ENCODE assay signal across 22 cellular contexts in genomic region chr7:140681766-140682165, GRCh38. TPM values are rescaled to one million over a fixed set of nuclear protein-coding genes. Genes with fewer than 3 reads are reported as not detected.
DNase-seq lines count a peak whose midpoint lies in the region; ATAC-seq and TF ChIP-seq lines count a peak whose summit lies in the region.
"Had no signal": no experiment of that assay in that cellular context is flagged by ENCODE, and none has a peak within 500 bp of the region (broad histone marks: within the 10 kb centered on the region; RNA-seq: fewer than 3 reads in every experiment).

No MANE protein-coding gene starts in this region.

- H3K4ac ChIP-seq in mesendoderm (ENCODE audit: low read depth, low read length) = no peak overlapping the region

- intact Hi-C loops in stomach (cut with DNase I; ENCODE audit: low total_unique reads) = no loop called here

- TF ChIP-seq CTCF in stomach (IDR thresholded peaks at IDR 0.05) (no peak), chondrocyte (IDR thresholded peaks at IDR 0.05) (no peak)

- no peak for TF ChIP-seq EP300 in stomach (IDR thresholded peaks at IDR 0.05)

- H3K27me3 Mint-ChIP-seq in activated T-helper 17 cell treated with anti-CD3 and anti-CD28 coated beads, Interleukin-2, amount 50 U/mL, for 72 hours = no peaks in the 10 kb centered on the region
- H3K27me3 Mint-ChIP-seq in chondrocyte (ENCODE audit: low read depth) = no peaks in the 10 kb centered on the region
- H3K27me3 Mint-ChIP-seq: B cell; CD4-positive, CD25-positive, alpha-beta regulatory T cell had no signal

- ATAC-seq in activated T-helper 17 cell treated with anti-CD3 and anti-CD28 coated beads, Interleukin-2, amount 50 U/mL, for 72 hours (replicated peaks) = no peak
- ATAC-seq: CD8-positive, alpha-beta T cell; GM12878 had no signal

- peaks cover 26 to 99% (median 85%) of the 10 kb centered on the region in 4 donors for H3K36me3 ChIP-seq in stomach
- H3K36me3 ChIP-seq in mesendoderm (ENCODE audit: control insufficient read depth, insufficient read depth, low read length) = no peaks in the 10 kb centered on the region

- H3K4me2 ChIP-seq in mesendoderm (ENCODE audit: low read length) = no peak overlapping the region
- H3K4me2 ChIP-seq: BLaER1 had no signal

- H3K79me2 ChIP-seq in mesendoderm (ENCODE audit: control insufficient read depth, insufficient read depth, low read length) = no peaks in the 10 kb centered on the region

- no peak overlapping the region for H3K56ac ChIP-seq in mesendoderm (ENCODE audit: low read length)

- peak overlapping the region; percentile 74 for H3K27ac Mint-ChIP-seq in activated T-helper 17 cell treated with anti-CD3 and anti-CD28 coated beads, Interleukin-2, amount 50 U/mL, for 72 hours
- H3K27ac Mint-ChIP-seq in chondrocyte (ENCODE audit: unreplicated experiment) = no peak overlapping the region
- H3K27ac Mint-ChIP-seq: B cell; CD8-positive, alpha-beta T cell had no signal

- DNase-seq in activated effector memory CD4-positive, alpha-beta T cell treated with anti-CD3 and anti-CD28 coated beads, Interleukin-2, amount 50 U/mL, for 16 hours = peak; percentile 8
- no peak for DNase-seq in activated effector memory CD4-positive, alpha-beta T cell treated with Interleukin-2 at 50 U/mL for 16 hours
- DNase-seq in myocyte (ENCODE audit: low read depth) (peak; percentile 17), stomach (peak; percentile 7), chondrocyte (ENCODE audit: low spot score) (no peak), T-helper 2 cell (no peak), mesendoderm (no peak)
- DNase-seq: Caco-2; CD4-positive, CD25-positive, alpha-beta regulatory T cell; CD8-positive, alpha-beta T cell; DMS 273 treated with DMSO at 0.1 percent for 48 hours; DMS79; EL; GDM1; GOT3 had no signal

- H3K27ac ChIP-seq in stomach (no peak overlapping the region), mesendoderm (ENCODE audit: low read depth, low read length) (no peak overlapping the region)
- H3K27ac ChIP-seq: 22Rv1, BLaER1, C4-2B had no signal

- H2BK120ac ChIP-seq in mesendoderm (ENCODE audit: low read depth, low read length) = no peak overlapping the region

- no peak overlapping the region for H3K18ac ChIP-seq in mesendoderm (ENCODE audit: low read length)

- H3K4me3 Mint-ChIP-seq in activated T-helper 17 cell treated with anti-CD3 and anti-CD28 coated beads, Interleukin-2, amount 50 U/mL, for 72 hours = no peak overlapping the region
- no peak overlapping the region for H3K4me3 Mint-ChIP-seq in chondrocyte (ENCODE audit: unreplicated experiment)
- H3K4me3 Mint-ChIP-seq: B cell; CD4-positive, CD25-positive, alpha-beta regulatory T cell; CD8-positive, alpha-beta T cell had no signal

- H4K8ac ChIP-seq in mesendoderm (ENCODE audit: low read depth, low read length) = no peak overlapping the region

- WGBS in stomach, 5 donors = 86 to 98% (median 95%) methylated on average over 3 of the region's 3 CpGs
- no CpG with 5 or more reads among the region's 3 CpGs for WGBS in mesendoderm (ENCODE audit: extremely low coverage, insufficient coverage, low lambda C conversion rate)

- H3K9me3 ChIP-seq in stomach = no peaks in the 10 kb centered on the region
- H3K9me3 ChIP-seq: BLaER1, Caco-2, HAP-1 had no signal

- H3K9me3 Mint-ChIP-seq in activated T-helper 17 cell treated with anti-CD3 and anti-CD28 coated beads, Interleukin-2, amount 50 U/mL, for 72 hours = no peaks in the 10 kb centered on the region
- H3K9me3 Mint-ChIP-seq in chondrocyte (ENCODE audit: low read depth) = no peaks in the 10 kb centered on the region
- H3K9me3 Mint-ChIP-seq: CD4-positive, CD25-positive, alpha-beta regulatory T cell; CD8-positive, alpha-beta T cell had no signal

- H2AK5ac ChIP-seq in mesendoderm (ENCODE audit: low read length) = no peak overlapping the region

- H3K79me1 ChIP-seq in mesendoderm (ENCODE audit: low read length) = no peaks in the 10 kb centered on the region

- H3K23ac ChIP-seq in mesendoderm (ENCODE audit: low read length) = no peak overlapping the region

- no peaks in the 10 kb centered on the region for H3K27me3 ChIP-seq in stomach
- no peaks in the 10 kb centered on the region for H3K27me3 ChIP-seq in mesendoderm (ENCODE audit: insufficient read depth, low read length, poor library complexity)
- H3K27me3 ChIP-seq: BLaER1 had no signal

- no peak overlapping the region for H2BK15ac ChIP-seq in mesendoderm (replicated peaks; ENCODE audit: low read depth)

- H3K4me1 Mint-ChIP-seq in activated T-helper 17 cell treated with anti-CD3 and anti-CD28 coated beads, Interleukin-2, amount 50 U/mL, for 72 hours = peaks cover 4% of the 10 kb centered on the region
- H3K4me1 Mint-ChIP-seq in chondrocyte (ENCODE audit: low read depth) = no peaks in the 10 kb centered on the region

- H3K4me3 ChIP-seq in stomach = no peak overlapping the region
- H3K4me3 ChIP-seq in mesendoderm (ENCODE audit: low read length) = no peak overlapping the region
- H3K4me3 ChIP-seq: BLaER1, GM12878, HAP-1 had no signal

- TF ChIP-seq POLR2A in stomach (IDR thresholded peaks at IDR 0.05) = no peak

- H3K9ac ChIP-seq in mesendoderm (ENCODE audit: low read length) = no peak overlapping the region
- H3K9ac ChIP-seq: BLaER1 had no signal

- peaks cover 73% of the 10 kb centered on the region for H3K36me3 Mint-ChIP-seq in activated T-helper 17 cell treated with anti-CD3 and anti-CD28 coated beads, Interleukin-2, amount 50 U/mL, for 72 hours (ENCODE audit: low read depth)
- peaks cover 38% of the 10 kb centered on the region for H3K36me3 Mint-ChIP-seq in chondrocyte (ENCODE audit: low read depth)

- no peak overlapping the region for H4K5ac ChIP-seq in mesendoderm (ENCODE audit: low read length)

- no peak overlapping the region for H2BK5ac ChIP-seq in mesendoderm (ENCODE audit: low read length)

- no peaks in the 10 kb centered on the region for H3K4me1 ChIP-seq in stomach
- H3K4me1 ChIP-seq in mesendoderm (ENCODE audit: control insufficient read depth, low read depth, low read length) = no peaks in the 10 kb centered on the region
- H3K4me1 ChIP-seq: HAP-1 had no signal

RNA-seq across cellular contexts. Expression of gene ADCK2, which starts 9.0 kb away (rescaled TPM):
- 10 to 100 TPM; 16.6 to 28.4 TPM for total RNA-seq in activated T-helper 17 cell treated with anti-CD3 and anti-CD28 coated beads, Interleukin-2, amount 50 U/mL, for 72 hours
- total RNA-seq in myocyte (14.4 and 16.0 TPM in 2 replicates), stomach (10 to 100 TPM in 4 of 5 donors, 1 to 10 TPM in 1; 2.7 to 62.3 (median 22.0) TPM), chondrocyte (23.6 to 28.0 TPM (median 26.9 TPM) in 3 replicates)
- 14.8 TPM for polyA plus RNA-seq in myocyte (2012)
- 10 to 100 TPM in 2 of 3 donors, 1 to 10 TPM in 1; 8.7 to 20.9 (median 10.5) TPM for polyA plus RNA-seq in stomach
- polyA plus RNA-seq in mesendoderm (2013, experiment 1 of 2) = 3.9 TPM
- 3.9 TPM for polyA plus RNA-seq in mesendoderm (2013, experiment 2 of 2)

RNA-seq across cellular contexts. Expression of gene NDUFB2, which starts 14.7 kb away (rescaled TPM):
- total RNA-seq in activated T-helper 17 cell treated with anti-CD3 and anti-CD28 coated beads, Interleukin-2, amount 50 U/mL, for 72 hours = 100 to 1,000 TPM in 1 of 2 donors, 10 to 100 TPM in 1; 92.7 to 215 TPM
- total RNA-seq in myocyte = 388 and 434 TPM in 2 replicates
- 534 TPM for polyA plus RNA-seq in myocyte (2012)
- total RNA-seq in stomach = 100 to 1,000 TPM in 1 of 5 donors, 10 to 100 TPM in 4; 25.2 to 104 (median 89.3) TPM
- 100 to 1,000 TPM; 311 to 608 (median 464) TPM for polyA plus RNA-seq in stomach
- 186 to 198 TPM (median 193 TPM) in 3 replicates for total RNA-seq in chondrocyte
- polyA plus RNA-seq in mesendoderm (2013, experiment 1 of 2) = 386 TPM
- 383 TPM for polyA plus RNA-seq in mesendoderm (2013, experiment 2 of 2)

RNA-seq across cellular contexts. Expression of gene DENND2A, which starts 41.2 kb away (rescaled TPM):
- total RNA-seq in activated T-helper 17 cell treated with anti-CD3 and anti-CD28 coated beads, Interleukin-2, amount 50 U/mL, for 72 hours = not detected
- 0.05 and 0.21 TPM in 2 replicates for total RNA-seq in myocyte
- 0.06 TPM for polyA plus RNA-seq in myocyte (2012)
- total RNA-seq in stomach = 10 to 100 TPM in 1 of 5 donors, 1 to 10 TPM in 4; 4.1 to 17.8 (median 6.2) TPM
- 10 to 100 TPM in 1 of 3 donors, 1 to 10 TPM in 2; 1.8 to 11.5 (median 8.3) TPM for polyA plus RNA-seq in stomach
- 6.5 to 16.3 TPM (median 16.0 TPM) in 3 replicates for total RNA-seq in chondrocyte
- 3.6 TPM for polyA plus RNA-seq in mesendoderm (2013, experiment 1 of 2)
- 4.0 TPM for polyA plus RNA-seq in mesendoderm (2013, experiment 2 of 2)
- total RNA-seq: B cell; CD4-positive, CD25-positive, alpha-beta regulatory T cell; GM12878 had no signal
- polyA plus RNA-seq: CD4-positive, CD25-positive, alpha-beta regulatory T cell had no signal

Comparison
In these comparisons a context has a peak if more than half of its experiments do, and no peak if none do; other contexts are left out.
1. DNase-seq: peak in activated effector memory CD4-positive, alpha-beta T cell treated with anti-CD3 and anti-CD28 coated beads, Interleukin-2, amount 50 U/mL, for 16 hours (single experiment), myocyte (single experiment) and stomach (single experiment); none in activated effector memory CD4-positive, alpha-beta T cell treated with Interleukin-2 at 50 U/mL for 16 hours (single experiment), chondrocyte (single experiment), T-helper 2 cell (0 of 5) and mesendoderm (single experiment).